ENCODE assay signal across 8 cellular contexts in the genomic region with DNA sequence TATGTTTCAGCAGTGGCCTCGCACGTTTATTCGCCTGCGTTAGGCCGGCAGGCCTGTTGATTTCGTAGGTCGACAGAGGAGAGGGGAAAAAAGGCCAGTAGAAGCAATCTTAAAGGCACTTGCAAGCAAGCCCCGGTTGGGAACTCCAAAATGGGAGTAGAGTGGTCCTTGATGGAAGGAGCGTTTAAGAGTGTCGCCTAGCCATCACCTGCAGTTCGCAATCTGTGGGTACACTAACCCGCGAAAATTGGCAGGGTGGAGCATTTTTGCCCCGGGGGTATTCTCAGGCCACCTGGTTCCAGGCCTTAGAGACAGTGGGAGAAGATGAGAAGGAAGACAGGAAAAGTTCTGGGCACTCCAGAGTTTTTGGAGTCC. TPM values are rescaled to one million over a fixed set of nuclear protein-coding genes. Genes with fewer than 3 reads are reported as not detected.
DNase-seq lines count a peak whose midpoint lies in the region; ATAC-seq and TF ChIP-seq lines count a peak whose summit lies in the region.

No MANE protein-coding gene starts in this region.

- intact Hi-C loops in activated CD4-positive, alpha-beta memory T cell treated with anti-CD3 and anti-CD28 coated beads for 36 hours (cut with micrococcal nuclease): loop anchor here (5.0 kb wide), 2 partner anchors 38 to 118 kb away; a partner anchor contains a TSS

- H3K9me3 Mint-ChIP-seq in activated CD4-positive, alpha-beta memory T cell treated with anti-CD3 and anti-CD28 coated beads for 36 hours: no peaks in the 10 kb centered on the region
- no peaks in the 10 kb centered on the region for H3K9me3 Mint-ChIP-seq in stimulated activated naive B cell treated with anti-CD40 and anti-IgM and Interleukin-4, amounts not matched to agents 10 μg/mL and 1 μg/mL and 100 μg/mL, for 72 hours

- ATAC-seq in stimulated activated naive B cell treated with anti-CD40 and anti-IgM and Interleukin-4, amounts not matched to agents 10 μg/mL and 1 μg/mL and 100 μg/mL, for 72 hours (replicated peaks): no peak

- peaks cover 62% of the 10 kb centered on the region for H3K36me3 Mint-ChIP-seq in activated CD4-positive, alpha-beta memory T cell treated with anti-CD3 and anti-CD28 coated beads for 36 hours
- H3K36me3 Mint-ChIP-seq in stimulated activated naive B cell treated with anti-CD40 and anti-IgM and Interleukin-4, amounts not matched to agents 10 μg/mL and 1 μg/mL and 100 μg/mL, for 72 hours: peaks cover 33 to 60% of the 10 kb centered on the region in 2 donors

- peak overlapping the region; percentile 91 for H3K4me3 ChIP-seq in iPS-11a (ENCODE audit: low read depth, low read length)

- POLR2A ChIA-PET in activated CD4-positive, alpha-beta memory T cell treated with anti-CD3 and anti-CD28 coated beads for 36 hours (lab: Charles Lee): interaction anchor here (1.4 kb wide), 2 partner anchors 19 to 38 kb away, joined by 3 to 5 read pairs; no protein-coding TSS in a partner anchor

- peaks cover 58% of the 10 kb centered on the region for H3K4me1 Mint-ChIP-seq in activated CD4-positive, alpha-beta memory T cell treated with anti-CD3 and anti-CD28 coated beads for 36 hours (ENCODE audit: low read depth)
- peaks cover 34 to 65% of the 10 kb centered on the region in 2 donors for H3K4me1 Mint-ChIP-seq in stimulated activated naive B cell treated with anti-CD40 and anti-IgM and Interleukin-4, amounts not matched to agents 10 μg/mL and 1 μg/mL and 100 μg/mL, for 72 hours

- H3K4me3 Mint-ChIP-seq in activated CD4-positive, alpha-beta memory T cell treated with anti-CD3 and anti-CD28 coated beads for 36 hours: peak overlapping the region; percentile 90
- H3K4me3 Mint-ChIP-seq in stimulated activated naive B cell treated with anti-CD40 and anti-IgM and Interleukin-4, amounts not matched to agents 10 μg/mL and 1 μg/mL and 100 μg/mL, for 72 hours: peak overlapping the region; percentile 88 to 91

- DNase-seq in NCI-H146 (lab: John Stamatoyannopoulos, UW) (peak; percentile 33), NCI-H146 treated with DMSO at 0.1 percent for 48 hours (lab: John Stamatoyannopoulos, UW; ENCODE audit: unreplicated experiment) (no peak), NK-92 (lab: John Stamatoyannopoulos, UW; ENCODE audit: unreplicated experiment) (no peak), GM20000 (ENCODE audit: low spot score) (no peak)
- no peak for DNase-seq in activated CD4-positive, alpha-beta memory T cell treated with anti-CD3 and anti-CD28 coated beads for 36 hours
- DNase-seq in stimulated activated naive B cell treated with anti-CD40 and anti-IgM and Interleukin-4, amounts not matched to agents 10 μg/mL and 1 μg/mL and 100 μg/mL, for 72 hours: no peak
- DNase-seq in stimulated activated CD4-positive, alpha-beta T cell treated with anti-CD3 and anti-CD28 coated beads, Interleukin-1b, Interleukin-23, amount 100 ng/mL, for 48 hours: no peak

- no peak for TF ChIP-seq CTCF in GM20000 (IDR thresholded peaks at IDR 0.05; ENCODE audit: extremely low read depth, missing control alignments)

- H3K27ac Mint-ChIP-seq in activated CD4-positive, alpha-beta memory T cell treated with anti-CD3 and anti-CD28 coated beads for 36 hours: peak overlapping the region; percentile 99
- peak overlapping the region; percentile 98 for H3K27ac Mint-ChIP-seq in stimulated activated naive B cell treated with anti-CD40 and anti-IgM and Interleukin-4, amounts not matched to agents 10 μg/mL and 1 μg/mL and 100 μg/mL, for 72 hours

- CTCF ChIA-PET in activated CD4-positive, alpha-beta memory T cell treated with anti-CD3 and anti-CD28 coated beads for 36 hours (lab: Charles Lee): no interaction called here

- H3K27me3 Mint-ChIP-seq in activated CD4-positive, alpha-beta memory T cell treated with anti-CD3 and anti-CD28 coated beads for 36 hours: no peaks in the 10 kb centered on the region
- H3K27me3 Mint-ChIP-seq in stimulated activated naive B cell treated with anti-CD40 and anti-IgM and Interleukin-4, amounts not matched to agents 10 μg/mL and 1 μg/mL and 100 μg/mL, for 72 hours: no peaks in the 10 kb centered on the region

RNA-seq across cellular contexts. Expression of a gene that starts 1.1 kb away (rescaled TPM):
- 100 to 1,000 TPM; 286 to 302 TPM for total RNA-seq in activated CD4-positive, alpha-beta memory T cell treated with anti-CD3 and anti-CD28 coated beads for 36 hours

RNA-seq across cellular contexts. Expression of a gene that starts 1.4 kb away (rescaled TPM):
- total RNA-seq in activated CD4-positive, alpha-beta memory T cell treated with anti-CD3 and anti-CD28 coated beads for 36 hours: 10 to 100 TPM; 20.2 to 21.1 TPM

RNA-seq across cellular contexts. Expression of a gene that starts 37.2 kb away (rescaled TPM):
- 1 to 10 TPM; 1.3 to 1.4 TPM for total RNA-seq in activated CD4-positive, alpha-beta memory T cell treated with anti-CD3 and anti-CD28 coated beads for 36 hours

RNA-seq across cellular contexts. Expression of a gene that starts 46.3 kb away (rescaled TPM):
- total RNA-seq in activated CD4-positive, alpha-beta memory T cell treated with anti-CD3 and anti-CD28 coated beads for 36 hours: under 1 TPM in 1 of 2 experiments, not detected in 1; 0.62 TPM
